In genomic region chr17:59105852-59106462, GRCh38 we compare ENCODE assay signal across 8 cellular contexts. TPM values are rescaled to one million over a fixed set of nuclear protein-coding genes. Genes with fewer than 3 reads are reported as not detected.
DNase-seq lines count a peak whose midpoint lies in the region; ATAC-seq, FAIRE-seq and TF ChIP-seq lines count a peak whose summit lies in the region.

No MANE protein-coding gene starts in this region.

- peaks cover 25% of the 10 kb centered on the region for H3K36me3 Mint-ChIP-seq in brain

- TF ChIP-seq RAD21 in HCT116 (IDR thresholded peaks at IDR 0.05; ENCODE audit: low read depth), result no peak

- CTCF ChIA-PET in HCT116 (lab: Charles Lee), result interaction anchor here (0.8 to 2.2 kb wide), 2 partner anchors 11 to 40 kb away, joined by 3 to 6 read pairs; no protein-coding TSS in a partner anchor

- peak; percentile 43 for ATAC-seq in HCT116

- H3K27ac ChIP-seq in HCT116 (ENCODE audit: low read depth, low read length) (peak overlapping the region; percentile 80), small intestine (ENCODE audit: low read depth in 1 of 2, low read length in 1 of 2) (peak overlapping the region; percentile 88 to 93)

- RAD21 ChIA-PET in HCT116 (lab: Charles Lee; ENCODE audit: low non-redundant PET in 1 of 2, low total read pairs in 2 of 2, uncharacterized antibody in 2 of 2, unreplicated experiment in 2 of 2), result interaction anchor here in 1 of 2 experiments (1.1 kb wide), 1 partner anchor 49 kb away, joined by 4 read pairs; the partner anchor contains the start of genes PRR11 and SKA2

- H3K9me3 Mint-ChIP-seq in brain, result peaks cover 0 to 3% (median 0%) of the 10 kb centered on the region in 5 experiments

- H3K4me3 ChIP-seq in HCT116 (replicated peaks in 1 of 2; ENCODE audit: low read depth in 1 of 2, low read length in 2 of 2) (peak overlapping the region; percentile 63 to 86), iPS-18c (ENCODE audit: insufficient read depth, low read depth, low read length) (peak overlapping the region; percentile 88), small intestine (ENCODE audit: low read depth in 1 of 2, low read length in 2 of 2) (peak overlapping the region; percentile 80 to 94)

- 0 to 2% (median 0%) methylated on average over 12 to 18 of the region's 18 CpGs for WGBS in small intestine, 3 donors

- H3K9me2 ChIP-seq in HCT116 (ENCODE audit: insufficient read depth), result no peaks in the 10 kb centered on the region

- TF ChIP-seq CTCF in HCT116 (IDR thresholded peaks at IDR 0.05 in 2 of 3, conservative IDR thresholded peaks at IDR 0.05 in 1 of 3; ENCODE audit: borderline replicate concordance in 1 of 3, insufficient read depth in 1 of 3, low read depth in 2 of 3, low read length in 2 of 3) (no peak), brain (conservative IDR thresholded peaks at IDR 0.05) (no peak)

- H2AFZ ChIP-seq in HCT116 (ENCODE audit: low read depth, low read length, poor library complexity, severe bottlenecking), result peak overlapping the region; percentile 20

- no peak for FAIRE-seq in small intestine (lab: Jason Lieb, UNC)

- peak overlapping the region; percentile 91 to 100 (median 95) for H3K4me3 Mint-ChIP-seq in brain

- TSS peak; percentile 38 for BruUV-seq in HCT116 (replicated peaks; lab: Mats Ljungman, UMichigan)

- no peaks in the 10 kb centered on the region; the same call in 1 of the 2 replicates for H4K20me1 ChIP-seq in HCT116 (ENCODE audit: insufficient read depth)

- peaks cover 7 to 10% of the 10 kb centered on the region in 2 experiments; a peak in 3 of 4 replicates for H3K36me3 ChIP-seq in HCT116 (ENCODE audit: control insufficient read depth in 1 of 2, insufficient read depth in 2 of 2, low read length in 2 of 2)
- H3K36me3 ChIP-seq in small intestine (ENCODE audit: control insufficient read depth in 2 of 2, insufficient read depth in 2 of 2, low read length in 2 of 2), result no peaks in the 10 kb centered on the region

- no peaks in the 10 kb centered on the region for H3K9me3 ChIP-seq in HCT116 (ENCODE audit: control insufficient read depth in 1 of 2, insufficient read depth in 1 of 2, low read depth in 1 of 2, low read length in 2 of 2)
- H3K9me3 ChIP-seq in iPS-18c (ENCODE audit: control insufficient read depth, insufficient read depth, low read length), result no peaks in the 10 kb centered on the region
- no peaks in the 10 kb centered on the region for H3K9me3 ChIP-seq in small intestine (ENCODE audit: control insufficient read depth, low read depth)

- POLR2A ChIA-PET in HCT116 (lab: Charles Lee), result interaction anchor here (1.1 to 1.4 kb wide), 4 partner anchors 10 to 475 kb away, joined by 3 to 6 read pairs (median 4); no protein-coding TSS in a partner anchor

- peak; percentile 53 for DNase-seq in EH (ENCODE audit: low read depth)
- no peak for DNase-seq in HCT116 (ENCODE audit: low read depth, low spot score)
- peak; percentile 74 for DNase-seq in NAMALWA (ENCODE audit: low spot score)
- DNase-seq in UCSD-AML1 (lab: John Stamatoyannopoulos, UW; ENCODE audit: unreplicated experiment), result peak; percentile 67
- peak; percentile 57 for DNase-seq in small intestine
- DNase-seq in MV-4-11 (lab: John Stamatoyannopoulos, UW), result no peak

- H3K27me3 Mint-ChIP-seq in brain, result peaks cover 13% of the 10 kb centered on the region

- H3K4me1 ChIP-seq in HCT116 (ENCODE audit: control insufficient read depth in 1 of 2, insufficient read depth in 2 of 2, low read length in 2 of 2), result peaks cover 12 to 19% of the 10 kb centered on the region in 2 experiments
- no peaks in the 10 kb centered on the region for H3K4me1 ChIP-seq in small intestine (ENCODE audit: control insufficient read depth in 2 of 2, insufficient read depth in 1 of 2, low read depth in 1 of 2, low read length in 1 of 2)

- H3K27me3 ChIP-seq in HCT116 (ENCODE audit: insufficient read depth, low read length) (no peaks in the 10 kb centered on the region), small intestine (ENCODE audit: control insufficient read depth in 2 of 2, insufficient read depth in 2 of 2, low read length in 2 of 2) (no peaks in the 10 kb centered on the region)

- peaks cover 56% of the 10 kb centered on the region for H3K79me2 ChIP-seq in HCT116 (ENCODE audit: insufficient read depth, low read length)

- peak overlapping the region; percentile 81 to 93 (median 90) for H3K27ac Mint-ChIP-seq in brain

- intact Hi-C loops in HCT116 (cut with micrococcal nuclease), result loop anchor here (1.0 to 10.0 kb wide), 2 partner anchors 49 to 591 kb away; partner anchors contain the start of genes MTMR4, PRR11 and SKA2

- no peak for TF ChIP-seq POLR2A in HCT116 (IDR thresholded peaks at IDR 0.05; ENCODE audit: borderline replicate concordance, extremely low read depth, insufficient read depth, insufficient read length)

- peak overlapping the region; percentile 90 for H3K4me2 ChIP-seq in HCT116 (ENCODE audit: low read length)

- H3K4me1 Mint-ChIP-seq in brain, result peaks cover 61% of the 10 kb centered on the region

- H3K9ac ChIP-seq in HCT116 (ENCODE audit: low read length), result peak overlapping the region; percentile 90

TF ChIP-seq in HCT116, 20 proteins besides CTCF, POLR2A, EP300 and RAD21:
- no peak for TF ChIP-seq TCF7L2 (IDR thresholded peaks at IDR 0.05; ENCODE audit: borderline replicate concordance, extremely low read depth, insufficient read depth, insufficient read length)
- TF ChIP-seq SIN3A (IDR thresholded peaks at IDR 0.05; ENCODE audit: low read depth), result 0 out of 2 replicates have a peak, but pooled peaks have one; percentile 36

RNA-seq across cellular contexts. Expression of gene TRIM37, which starts 0.7 kb away (rescaled TPM):
- 55.7 TPM for total RNA-seq in HCT116 (2021; ENCODE audit: unreplicated experiment)
- polyA plus RNA-seq in HCT116 (2012), result 19.5 and 21.8 TPM in 2 replicates
- 38.7 TPM for polyA plus RNA-seq in brain (ENCODE audit: insufficient read depth, low read depth, low replicate concordance)
- polyA plus RNA-seq in small intestine, result 10 to 100 TPM in 1 of 3 donors, 1 to 10 TPM in 2; 5.6 to 11.3 (median 5.9) TPM

RNA-seq across cellular contexts. Expression of gene SKA2, which starts 49.0 kb away (rescaled TPM):
- total RNA-seq in HCT116 (2021; ENCODE audit: unreplicated experiment), result 72.8 TPM
- polyA plus RNA-seq in HCT116 (2012), result 22.3 and 38.5 TPM in 2 replicates
- polyA plus RNA-seq in brain (ENCODE audit: insufficient read depth, low read depth, low replicate concordance), result 66.9 TPM
- polyA plus RNA-seq in small intestine, result 10 to 100 TPM; 28.6 to 43.6 (median 36.0) TPM

RNA-seq across cellular contexts. Expression of gene PRR11, which starts 49.6 kb away (rescaled TPM):
- 86.7 TPM for total RNA-seq in HCT116 (2021; ENCODE audit: unreplicated experiment)
- 53.5 and 82.5 TPM in 2 replicates for polyA plus RNA-seq in HCT116 (2012)
- 64.6 TPM for polyA plus RNA-seq in brain (ENCODE audit: insufficient read depth, low read depth, low replicate concordance)
- polyA plus RNA-seq in small intestine, result 10 to 100 TPM in 1 of 3 donors, 1 to 10 TPM in 1, under 1 TPM in 1; 0.67 to 15.2 (median 1.6) TPM

Comparison
In these comparisons a context has a peak if more than half of its experiments do, and no peak if none do; other contexts are left out.
1. DNase-seq: peak in EH (single experiment), NAMALWA (single experiment), UCSD-AML1 (single experiment) and small intestine (single experiment); none in HCT116 (single experiment) and MV-4-11 (single experiment).
2. Peak in every context shown above with its lines, with median percentiles within 50 percentile points of each other: H3K4me3 ChIP-seq.